In genomic region chr3:170909129-170909903, GRCh38 we compare ENCODE assay signal across 8 cellular contexts. TPM values are rescaled to one million over a fixed set of nuclear protein-coding genes. Genes with fewer than 3 reads are reported as not detected.
A peak's percentile ranks its signal among the peaks of the same experiment; 100 is the strongest.
DNase-seq lines count a peak whose midpoint lies in the region; ATAC-seq and TF ChIP-seq lines count a peak whose summit lies in the region.

No MANE protein-coding gene starts in this region.

- no peak for TF ChIP-seq EP300 in sigmoid colon (IDR thresholded peaks at IDR 0.05)

- POLR2A ChIA-PET in Panc1 (lab: Charles Lee) = interaction anchor here (1.8 kb wide), 1 partner anchor 40 kb away, joined by 9 read pairs; the partner anchor contains the start of gene RPL22L1

- no peaks in the 10 kb centered on the region; the same call in 1 of the 2 replicates for H3K27me3 ChIP-seq in GM23248 (replicated peaks; ENCODE audit: insufficient read depth)
- H3K27me3 ChIP-seq in Panc1 (ENCODE audit: control insufficient read depth, insufficient read depth, low read length) = no peaks in the 10 kb centered on the region
- no peaks in the 10 kb centered on the region for H3K27me3 ChIP-seq in sigmoid colon

- H3K27ac ChIP-seq in GM23248 (peak overlapping the region; percentile 54), Panc1 (ENCODE audit: low read length) (peak overlapping the region; percentile 86), sigmoid colon (peak overlapping the region; percentile 75 to 84 (median 77))

- no peak for TF ChIP-seq CTCF in Panc1 (IDR thresholded peaks at IDR 0.05)
- TF ChIP-seq CTCF in fibroblast of villous mesenchyme (IDR thresholded peaks at IDR 0.05; ENCODE audit: insufficient read depth, low read depth, low read length) = no peak
- no peak for TF ChIP-seq CTCF in sigmoid colon (IDR thresholded peaks at IDR 0.05)

- TSS peak; percentile 93 for BruUV-seq in Panc1 (replicated peaks; lab: Mats Ljungman, UMichigan)

- peaks cover 34% of the 10 kb centered on the region for H3K79me2 ChIP-seq in GM23248 (ENCODE audit: insufficient read depth)

- H3K9me3 ChIP-seq in GM23248 (ENCODE audit: low read depth) (no peaks in the 10 kb centered on the region), Panc1 (ENCODE audit: control insufficient read depth, insufficient read depth, low read depth, low read length) (peaks cover 11% of the 10 kb centered on the region; the same call in 1 of the 2 replicates), sigmoid colon (peaks cover 0 to 6% (median 4%) of the 10 kb centered on the region in 4 donors)

- no peaks in the 10 kb centered on the region for H4K20me1 ChIP-seq in GM23248 (ENCODE audit: insufficient read depth)

- peak overlapping the region; percentile 58 for H3K4me2 ChIP-seq in GM23248 (ENCODE audit: unreplicated experiment)

- intact Hi-C loops in Panc1 (cut with micrococcal nuclease; ENCODE audit: unreplicated experiment) = no loop called here
- intact Hi-C loops in sigmoid colon (cut with DNase I) = no loop called here

- peak; percentile 3; the same call in 1 of the 2 replicates for ATAC-seq in Panc1
- ATAC-seq in GM19328 (IDR thresholded peaks at IDR 0.05; ENCODE audit: unreplicated experiment) = no peak
- ATAC-seq in GM18511 (IDR thresholded peaks at IDR 0.05; ENCODE audit: unreplicated experiment) = no peak

- no peaks in the 10 kb centered on the region for H3K36me3 ChIP-seq in GM23248 (ENCODE audit: low read depth)
- H3K36me3 ChIP-seq in Panc1 (ENCODE audit: control insufficient read depth, insufficient read depth, low read length) = no peaks in the 10 kb centered on the region; the same call in 1 of the 2 replicates
- no peaks in the 10 kb centered on the region for H3K36me3 ChIP-seq in sigmoid colon

- CTCF ChIA-PET in Panc1 (lab: Charles Lee) = no interaction called here

- H3F3A ChIP-seq in GM23248 (ENCODE audit: insufficient read depth) = peaks cover 21% of the 10 kb centered on the region

- H2AFZ ChIP-seq in GM23248 = peak overlapping the region; percentile 92

- TF ChIP-seq POLR2A in sigmoid colon (IDR thresholded peaks at IDR 0.05) = no peak

- no peaks in the 10 kb centered on the region for H3K9me2 ChIP-seq in GM23248 (ENCODE audit: insufficient read depth)

- in situ Hi-C loops in GM23248 (cut with MboI) = no loop called here
- in situ Hi-C loops in Panc1 (cut with HindIII; ENCODE audit: low pct_unique_long_range_greater_than_20kb, low sequenced_read_pairs) = no loop called here

- DNase-seq in GM23248 (peak; percentile 89), Panc1 (ENCODE audit: low read depth, low spot score) (no peak), fibroblast of villous mesenchyme (ENCODE audit: low read depth) (peak; percentile 93), sigmoid colon (peak; percentile 62), NCI-H510A (lab: John Stamatoyannopoulos, UW) (no peak), NCI-H2107 (lab: John Stamatoyannopoulos, UW) (no peak)

- WGBS in GM23248 (ENCODE audit: low coverage in 1 of 2, low lambda C conversion rate in 2 of 2, missing lambda C conversion rate in 2 of 2), 2 experiments = 56% methylated on average over 17 of the region's 17 CpGs
- 89 to 91% methylated on average over 17 of the region's 17 CpGs for WGBS in sigmoid colon, 2 donors

- no peak overlapping the region for H3K9ac ChIP-seq in GM23248

- H3K4me3 ChIP-seq in GM23248 = peak overlapping the region; percentile 88
- peak overlapping the region; percentile 70 to 93 for H3K4me3 ChIP-seq in Panc1 (ENCODE audit: low read depth in 2 of 2, low read length in 2 of 2)
- H3K4me3 ChIP-seq in fibroblast of villous mesenchyme (ENCODE audit: low read depth, low read length) = no peak overlapping the region
- H3K4me3 ChIP-seq in sigmoid colon = peak overlapping the region in 3 of 4 donors; percentile 71 to 91 (median 84)

- H3K4me1 ChIP-seq in GM23248 (ENCODE audit: insufficient read depth) (peaks cover 18% of the 10 kb centered on the region), Panc1 (ENCODE audit: control insufficient read depth, insufficient read depth, low read length) (peaks cover 10% of the 10 kb centered on the region), sigmoid colon (peaks cover 0 to 20% (median 13%) of the 10 kb centered on the region in 4 donors)

RNA-seq across cellular contexts. Expression of gene EIF5A2, which starts 0.9 kb away (rescaled TPM):
- total RNA-seq in GM23248 (2014; rRNA removed; shearing (Covaris generic)) = 10.0 and 20.8 TPM in 2 replicates
- polyA plus RNA-seq in GM23248 (2016; fragmentation: Nextera tagmentation; extraction: Ambion mirVana) (20.4 and 24.2 TPM in 2 replicates), sigmoid colon (1 to 10 TPM; 1.4 to 3.1 (median 1.8) TPM)
- total RNA-seq in Panc1 (2021; ENCODE audit: unreplicated experiment) (72.0 TPM), fibroblast of villous mesenchyme (12.2 and 18.1 TPM in 2 replicates), sigmoid colon (10 to 100 TPM in 1 of 4 donors, 1 to 10 TPM in 3; 7.2 to 10.5 (median 8.3) TPM)
- polyA plus RNA-seq in Panc1 (2012; ENCODE audit: insufficient read length) = 27.2 TPM

RNA-seq across cellular contexts. Expression of gene RPL22L1, which starts 39.3 kb away (rescaled TPM):
- 110 and 129 TPM in 2 replicates for total RNA-seq in GM23248 (2014; rRNA removed; shearing (Covaris generic))
- polyA plus RNA-seq in GM23248 (2016; fragmentation: Nextera tagmentation; extraction: Ambion mirVana) (82.2 and 83.0 TPM in 2 replicates), sigmoid colon (100 to 1,000 TPM in 2 of 3 donors, 10 to 100 TPM in 1; 74.7 to 148 (median 145) TPM)
- total RNA-seq in Panc1 (2021; ENCODE audit: unreplicated experiment) (35.2 TPM), fibroblast of villous mesenchyme (126 and 218 TPM in 2 replicates), sigmoid colon (100 to 1,000 TPM in 1 of 4 donors, 10 to 100 TPM in 3; 69.6 to 113 (median 93.0) TPM)
- polyA plus RNA-seq in Panc1 (2012; ENCODE audit: insufficient read length) = 17.5 TPM

Comparison
In these comparisons a context has a peak if more than half of its experiments do, and no peak if none do; other contexts are left out.
1. DNase-seq: peak in GM23248 (single experiment), fibroblast of villous mesenchyme (single experiment) and sigmoid colon (single experiment); none in Panc1 (single experiment), NCI-H510A (single experiment) and NCI-H2107 (single experiment).
2. Peak in every context shown above with its lines, with median percentiles within 50 percentile points of each other: H3K27ac ChIP-seq.